In genomic region chr16:50679676-50680555, GRCh38 we compare ENCODE assay signal across 17 cellular contexts. TPM values are rescaled to one million over a fixed set of nuclear protein-coding genes. Genes with fewer than 3 reads are reported as not detected.
A peak's percentile ranks its signal among the peaks of the same experiment; 100 is the strongest.
DNase-seq lines count a peak whose midpoint lies in the region; ATAC-seq and TF ChIP-seq lines count a peak whose summit lies in the region.
"Had no signal": no experiment of that assay in that cellular context is flagged by ENCODE, and none has a peak within 500 bp of the region (broad histone marks: within the 10 kb centered on the region; RNA-seq: fewer than 3 reads in every experiment).

No MANE protein-coding gene starts in this region.

- no peak for ATAC-seq in activated CD8-positive, alpha-beta memory T cell treated with anti-CD3 and anti-CD28 coated beads, Interleukin-2, amount 10 ng/mL, durations not matched to agents 7 days and 5 days
- ATAC-seq: gastrocnemius medialis had no signal

- H3K4me2 ChIP-seq in MM.1S (ENCODE audit: low read depth, low read length), result peak overlapping the region; percentile 85

- H3K36me3 Mint-ChIP-seq in activated CD8-positive, alpha-beta memory T cell treated with anti-CD3 and anti-CD28 coated beads, Interleukin-2, amount 10 ng/mL, durations not matched to agents 7 days and 5 days, result peaks cover 51% of the 10 kb centered on the region

- intact Hi-C loops in spleen (cut with DNase I; ENCODE audit: low total_unique reads), result no loop called here

- 64 to 77% (median 72%) methylated on average over 6 of the region's 6 CpGs for WGBS in spleen, 5 donors

- peak overlapping the region; percentile 81 for H3K4me3 Mint-ChIP-seq in activated CD8-positive, alpha-beta memory T cell treated with anti-CD3 and anti-CD28 coated beads, Interleukin-2, amount 10 ng/mL, durations not matched to agents 7 days and 5 days
- H3K4me3 Mint-ChIP-seq: nephron progenitor cell had no signal

- H3K36me3 ChIP-seq in MM.1S (replicated peaks; ENCODE audit: insufficient read depth, low read length), result peaks cover 7% of the 10 kb centered on the region
- H3K36me3 ChIP-seq in spleen, result peaks cover 3 to 48% (median 27%) of the 10 kb centered on the region in 6 donors
- no peaks in the 10 kb centered on the region for H3K36me3 ChIP-seq in H7 (replicated peaks; ENCODE audit: control insufficient read depth, insufficient read depth, low read length)
- H3K36me3 ChIP-seq: gastrocnemius medialis had no signal

- H4K20me1 ChIP-seq in MM.1S (ENCODE audit: insufficient read depth, low read length), result no peaks in the 10 kb centered on the region

- H3K27me3 ChIP-seq in MM.1S (replicated peaks; ENCODE audit: insufficient read depth, low read length) (no peaks in the 10 kb centered on the region), spleen (replicated peaks in 1 of 7) (no peaks in the 10 kb centered on the region), H7 (ENCODE audit: control insufficient read depth, insufficient read depth, low read length) (no peaks in the 10 kb centered on the region)
- H3K27me3 ChIP-seq: gastrocnemius medialis had no signal

- H3K4me3 ChIP-seq in MM.1S (ENCODE audit: low read length), result peak overlapping the region; percentile 68
- peak overlapping the region; percentile 57 for H3K4me3 ChIP-seq in coronary artery
- peak overlapping the region; percentile 48 to 70 (median 52) for H3K4me3 ChIP-seq in spleen
- H3K4me3 ChIP-seq in H7 (ENCODE audit: insufficient read depth, low read depth, low read length), result no peak overlapping the region

- no peak for TF ChIP-seq POLR2A in spleen (IDR thresholded peaks at IDR 0.05)

- no peak overlapping the region for H2AFZ ChIP-seq in MM.1S (ENCODE audit: low read length)

- H3K9ac ChIP-seq in MM.1S (ENCODE audit: low read length), result peak overlapping the region; percentile 62; the same call in 1 of the 2 replicates

- H3K9me2 ChIP-seq in MM.1S (replicated peaks; ENCODE audit: insufficient read depth, low read length), result no peaks in the 10 kb centered on the region

- peaks cover 19% of the 10 kb centered on the region for H3F3A ChIP-seq in MM.1S (ENCODE audit: insufficient read depth, low read length)

- H3K27ac ChIP-seq in MM.1S (ENCODE audit: low read length) (no peak overlapping the region), coronary artery (no peak overlapping the region), spleen (peak overlapping the region; percentile 83 to 94 (median 87))

- peak overlapping the region; percentile 93 for H3K27ac Mint-ChIP-seq in activated CD8-positive, alpha-beta memory T cell treated with anti-CD3 and anti-CD28 coated beads, Interleukin-2, amount 10 ng/mL, durations not matched to agents 7 days and 5 days
- H3K27ac Mint-ChIP-seq: nephron progenitor cell had no signal

- H3K27me3 Mint-ChIP-seq in activated CD8-positive, alpha-beta memory T cell treated with anti-CD3 and anti-CD28 coated beads, Interleukin-2, amount 10 ng/mL, durations not matched to agents 7 days and 5 days, result no peaks in the 10 kb centered on the region

- H3K9me3 Mint-ChIP-seq in activated CD8-positive, alpha-beta memory T cell treated with anti-CD3 and anti-CD28 coated beads, Interleukin-2, amount 10 ng/mL, durations not matched to agents 7 days and 5 days (ENCODE audit: low read depth), result no peaks in the 10 kb centered on the region
- H3K9me3 Mint-ChIP-seq: nephron progenitor cell had no signal

- H3K4me1 Mint-ChIP-seq in activated CD8-positive, alpha-beta memory T cell treated with anti-CD3 and anti-CD28 coated beads, Interleukin-2, amount 10 ng/mL, durations not matched to agents 7 days and 5 days, result peaks cover 75% of the 10 kb centered on the region

- no peak for DNase-seq in activated CD8-positive, alpha-beta memory T cell treated with anti-CD3 and anti-CD28 coated beads, Interleukin-2, amount 10 ng/mL, durations not matched to agents 7 days and 5 days
- DNase-seq in activated CD8-positive, alpha-beta memory T cell treated with anti-CD3 and anti-CD28 coated beads, Interleukin-2, amount 50 U/mL, for 48 hours, result no peak
- DNase-seq in MM.1S (no peak), coronary artery (ENCODE audit: low spot score) (no peak), spleen (peak; percentile 69), NCI-H187 treated with DMSO at 0.1 percent for 48 hours (lab: John Stamatoyannopoulos, UW) (no peak), D341Med (ENCODE audit: low spot score) (no peak), H7 (no peak)
- DNase-seq: activated CD4-positive, CD25-positive, alpha-beta regulatory T cell treated with anti-CD3 and anti-CD28 coated beads, Interleukin-2, amount 50 U/mL, for 72 hours; anterior cingulate cortex; effector CD8-positive, alpha-beta T cell; gastrocnemius medialis; IMR-90; islet precursor cell; NCI-H1694 treated with DMSO at 0.1 percent for 48 hours; nephron progenitor cell had no signal

- CTCF ChIA-PET in activated CD8-positive, alpha-beta memory T cell treated with anti-CD3 and anti-CD28 coated beads, Interleukin-2, amount 10 ng/mL, durations not matched to agents 7 days and 5 days (lab: Charles Lee), result interaction anchor here (1.1 to 8.8 kb wide), 8 partner anchors 8 to 655 kb away, joined by 3 to 140 read pairs (median 10); partner anchors contain the start of gene CNEP1R1

- TF ChIP-seq CTCF in MM.1S (IDR thresholded peaks at IDR 0.05; ENCODE audit: low read length), result no peak
- no peak for TF ChIP-seq CTCF in coronary artery (IDR thresholded peaks at IDR 0.05)
- no peak for TF ChIP-seq CTCF in spleen (IDR thresholded peaks at IDR 0.05 in 8 of 11, conservative IDR thresholded peaks at IDR 0.05 in 3 of 11)

- H3K79me2 ChIP-seq in MM.1S (ENCODE audit: low read length), result peaks cover 35% of the 10 kb centered on the region

- H3K9me3 ChIP-seq in MM.1S (replicated peaks; ENCODE audit: insufficient read depth, low read length) (no peaks in the 10 kb centered on the region), spleen (no peaks in the 10 kb centered on the region)
- H3K9me3 ChIP-seq: gastrocnemius medialis had no signal

- H3K4me1 ChIP-seq in MM.1S (ENCODE audit: low read length) (peaks cover 37% of the 10 kb centered on the region), spleen (peaks cover 39 to 96% (median 61%) of the 10 kb centered on the region in 6 donors)
- H3K4me1 ChIP-seq: gastrocnemius medialis had no signal

RNA-seq across cellular contexts. Expression of gene SNX20, which starts 1.2 kb away (rescaled TPM):
- 10 to 100 TPM; 60.0 to 72.1 TPM for total RNA-seq in activated CD8-positive, alpha-beta memory T cell treated with anti-CD3 and anti-CD28 coated beads, Interleukin-2, amount 10 ng/mL, durations not matched to agents 7 days and 5 days
- 10 to 100 TPM; 27.2 to 50.5 (median 34.7) TPM for total RNA-seq in spleen
- polyA plus RNA-seq in spleen, result 10 to 100 TPM; 17.6 to 24.6 (median 23.7) TPM
- not detected in 2 replicates for total RNA-seq in H7 (2014; rRNA removed; shearing (Covaris generic))
- total RNA-seq: A673, IMR-90 had no signal
- polyA plus RNA-seq: IMR-90 had no signal

RNA-seq across cellular contexts. Expression of gene NOD2, which starts 13.5 kb away (rescaled TPM):
- 10 to 100 TPM in 1 of 2 experiments, 1 to 10 TPM in 1; 6.5 to 10.7 TPM for total RNA-seq in activated CD8-positive, alpha-beta memory T cell treated with anti-CD3 and anti-CD28 coated beads, Interleukin-2, amount 10 ng/mL, durations not matched to agents 7 days and 5 days
- total RNA-seq in spleen, result 10 to 100 TPM in 3 of 7 donors, 1 to 10 TPM in 4; 5.6 to 23.2 (median 9.9) TPM
- polyA plus RNA-seq in spleen, result 1 to 10 TPM in 2 of 3 donors, under 1 TPM in 1; 0.41 to 2.8 (median 2.3) TPM
- total RNA-seq in H7 (2014; rRNA removed; shearing (Covaris generic)), result 0.33 TPM in 1 of 2 replicates, not detected in the other
- total RNA-seq: A673, IMR-90 had no signal
- polyA plus RNA-seq: IMR-90 had no signal

Comparison
In these comparisons a context has a peak if more than half of its experiments do, and no peak if none do; other contexts are left out.
1. H3K27ac ChIP-seq: peak in spleen (8 of 8); none in MM.1S (single experiment) and coronary artery (0 of 2).
2. RNA of gene SNX20, which starts 1.2 kb away (total RNA-seq): 60.0 to 72.1 TPM in activated CD8-positive, alpha-beta memory T cell treated with anti-CD3 and anti-CD28 coated beads, Interleukin-2, amount 10 ng/mL, durations not matched to agents 7 days and 5 days and 27.2 to 50.5 TPM in spleen; not detected in H7; every median in the first group is over 10 times any median in the second.